ENCODE assay signal across 20 cellular contexts in the genomic region with DNA sequence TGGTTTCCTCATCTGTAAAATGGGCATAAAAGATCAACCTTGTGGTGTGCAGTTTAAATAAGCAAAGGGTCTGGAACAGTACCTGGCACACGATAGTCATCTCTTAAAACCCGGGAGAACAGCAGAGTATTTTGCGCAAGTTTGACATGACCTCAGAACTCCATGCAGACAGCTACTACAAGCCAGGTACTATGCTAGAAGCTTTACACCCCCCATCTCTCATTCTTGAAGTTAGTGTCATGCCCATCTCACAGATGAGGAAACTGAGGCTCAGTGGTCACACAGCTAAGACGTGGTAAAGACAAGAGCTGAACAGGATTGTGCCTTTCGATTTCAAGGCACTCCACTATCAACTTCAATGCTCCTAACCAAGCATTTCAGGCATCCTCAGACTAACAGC.
DNase-seq lines count a peak whose midpoint lies in the region; ATAC-seq, FAIRE-seq and TF ChIP-seq lines count a peak whose summit lies in the region.
"Had no signal": no experiment of that assay in that cellular context is flagged by ENCODE, and none has a peak within 500 bp of the region (broad histone marks: within the 10 kb centered on the region; RNA-seq: fewer than 3 reads in every experiment).

No MANE protein-coding gene starts in this region.

- H3K27ac Mint-ChIP-seq in activated naive CD4-positive, alpha-beta T cell treated with anti-CD3 and anti-CD28 coated beads, Interleukin-2, amount 50 U/mL, for 24 hours, result peak overlapping the region; percentile 63
- peak overlapping the region in 1 of 2 donors; percentile 22 for H3K27ac Mint-ChIP-seq in activated naive CD4-positive, alpha-beta T cell treated with anti-CD3 and anti-CD28 coated beads, Interleukin-2, amount 50 U/mL, for 72 hours
- peak overlapping the region; percentile 22 for H3K27ac Mint-ChIP-seq in activated T-helper 2 cell treated with anti-CD3 and anti-CD28 coated beads, Interferon-gamma antibody, Interleukin-2, Interleukin-4, amounts not matched to agents 10 μg/mL and 5 μg/mL and 100 μg/mL, durations not matched to agents 14 hours and 24 hours and 36 hours
- H3K27ac Mint-ChIP-seq in immature natural killer cell, result peak overlapping the region in 5 of 6 donors; percentile 59 to 79 (median 70)

- H3K36me3 ChIP-seq in tibial artery, result no peaks in the 10 kb centered on the region
- H3K36me3 ChIP-seq: tibial nerve had no signal

- no peaks in the 10 kb centered on the region for H3K9me3 Mint-ChIP-seq in activated naive CD4-positive, alpha-beta T cell treated with anti-CD3 and anti-CD28 coated beads, Interleukin-2, amount 50 U/mL, for 24 hours
- no peaks in the 10 kb centered on the region for H3K9me3 Mint-ChIP-seq in activated naive CD4-positive, alpha-beta T cell treated with anti-CD3 and anti-CD28 coated beads, Interleukin-2, amount 50 U/mL, for 72 hours
- H3K9me3 Mint-ChIP-seq in activated T-helper 2 cell treated with anti-CD3 and anti-CD28 coated beads, Interferon-gamma antibody, Interleukin-2, Interleukin-4, amounts not matched to agents 10 μg/mL and 5 μg/mL and 100 μg/mL, durations not matched to agents 14 hours and 24 hours and 36 hours, result no peaks in the 10 kb centered on the region
- no peaks in the 10 kb centered on the region for H3K9me3 Mint-ChIP-seq in immature natural killer cell
- H3K9me3 Mint-ChIP-seq: CD14-positive monocyte had no signal

- no peak for TF ChIP-seq POLR2A in GM12892 (IDR thresholded peaks at IDR 0.05; ENCODE audit: low read depth, low read length)

- FAIRE-seq in GM12892 (lab: Jason Lieb, UNC), result no peak

- no peak overlapping the region for H3K4me3 Mint-ChIP-seq in activated naive CD4-positive, alpha-beta T cell treated with anti-CD3 and anti-CD28 coated beads, Interleukin-2, amount 50 U/mL, for 24 hours
- no peak overlapping the region for H3K4me3 Mint-ChIP-seq in activated T-helper 2 cell treated with anti-CD3 and anti-CD28 coated beads, Interferon-gamma antibody, Interleukin-2, Interleukin-4, amounts not matched to agents 10 μg/mL and 5 μg/mL and 100 μg/mL, durations not matched to agents 14 hours and 24 hours and 36 hours (ENCODE audit: low read depth)
- no peak overlapping the region for H3K4me3 Mint-ChIP-seq in immature natural killer cell
- H3K4me3 Mint-ChIP-seq: CD14-positive monocyte had no signal

- TF ChIP-seq CTCF in tibial artery (IDR thresholded peaks at IDR 0.05), result no peak

- H3K4me1 ChIP-seq in tibial artery, result peaks cover 0 to 94% (median 48%) of the 10 kb centered on the region in 4 donors

- no peak overlapping the region for H3K4me3 ChIP-seq in tibial artery
- H3K4me3 ChIP-seq: PC-9, smooth muscle cell, tibial nerve had no signal

- intact Hi-C loops in activated T-helper 2 cell treated with anti-CD3 and anti-CD28 coated beads, Interferon-gamma antibody, Interleukin-2, Interleukin-4, amounts not matched to agents 10 μg/mL and 5 μg/mL and 100 μg/mL, durations not matched to agents 14 hours and 24 hours and 36 hours (cut with micrococcal nuclease), result no loop called here
- intact Hi-C loops in tibial artery (cut with DNase I; ENCODE audit: low total_unique reads), result no loop called here

- H3K27ac ChIP-seq in tibial artery, result peak overlapping the region; percentile 40 to 85
- H3K27ac ChIP-seq: HL-60, PC-9 had no signal

- ATAC-seq in activated naive CD4-positive, alpha-beta T cell treated with anti-CD3 and anti-CD28 coated beads, Interleukin-2, amount 50 U/mL, for 72 hours, result no peak
- ATAC-seq in HG02981 (IDR thresholded peaks at IDR 0.05; ENCODE audit: unreplicated experiment), result no peak

- DNase-seq in activated naive CD4-positive, alpha-beta T cell treated with anti-CD3 and anti-CD28 coated beads, Interleukin-2, amount 50 U/mL, for 72 hours (ENCODE audit: low spot score in 2 of 2), result no peak
- DNase-seq in activated T-helper 2 cell treated with anti-CD3 and anti-CD28 coated beads, Interferon-gamma antibody, Interleukin-2, Interleukin-4, amounts not matched to agents 10 μg/mL and 5 μg/mL and 100 μg/mL, durations not matched to agents 14 hours and 24 hours and 36 hours (ENCODE audit: low spot score), result no peak
- DNase-seq in immature natural killer cell (no peak), tibial artery (no peak), GM12892 (ENCODE audit: insufficient read length) (no peak), dedifferentiated amniotic fluid mesenchymal stem cell (ENCODE audit: extremely low spot score) (no peak)
- DNase-seq: activated CD4-positive, alpha-beta T cell treated with anti-CD3 and anti-CD28 coated beads for 4 hours; activated naive CD4-positive, alpha-beta T cell treated with anti-CD3 and anti-CD28 coated beads, Interleukin-2, amount 50 U/mL, for 16 hours; KBM-7; NCI-H69; PC-9; stimulated activated CD4-positive, alpha-beta T cell treated with anti-CD3 and anti-CD28 coated beads, Interleukin-4, amount 100 ng/mL, for 4 hours; stimulated activated CD8-positive, alpha-beta memory T cell treated with anti-CD3 and anti-CD28 coated beads, Interleukin-4, amount 100 ng/mL, for 48 hours; T1000 had no signal

- peaks cover 4% of the 10 kb centered on the region for H3K36me3 Mint-ChIP-seq in activated naive CD4-positive, alpha-beta T cell treated with anti-CD3 and anti-CD28 coated beads, Interleukin-2, amount 50 U/mL, for 24 hours
- H3K36me3 Mint-ChIP-seq in activated naive CD4-positive, alpha-beta T cell treated with anti-CD3 and anti-CD28 coated beads, Interleukin-2, amount 50 U/mL, for 72 hours, result no peaks in the 10 kb centered on the region
- H3K36me3 Mint-ChIP-seq in activated T-helper 2 cell treated with anti-CD3 and anti-CD28 coated beads, Interferon-gamma antibody, Interleukin-2, Interleukin-4, amounts not matched to agents 10 μg/mL and 5 μg/mL and 100 μg/mL, durations not matched to agents 14 hours and 24 hours and 36 hours (ENCODE audit: low read depth), result peaks cover 18% of the 10 kb centered on the region
- H3K36me3 Mint-ChIP-seq in immature natural killer cell, result no peaks in the 10 kb centered on the region

- H3K27me3 Mint-ChIP-seq in activated naive CD4-positive, alpha-beta T cell treated with anti-CD3 and anti-CD28 coated beads, Interleukin-2, amount 50 U/mL, for 24 hours, result no peaks in the 10 kb centered on the region
- no peaks in the 10 kb centered on the region for H3K27me3 Mint-ChIP-seq in activated T-helper 2 cell treated with anti-CD3 and anti-CD28 coated beads, Interferon-gamma antibody, Interleukin-2, Interleukin-4, amounts not matched to agents 10 μg/mL and 5 μg/mL and 100 μg/mL, durations not matched to agents 14 hours and 24 hours and 36 hours (ENCODE audit: low read depth)
- H3K27me3 Mint-ChIP-seq in immature natural killer cell (ENCODE audit: low read depth in 3 of 3), result peaks cover 0 to 4% (median 3%) of the 10 kb centered on the region in 3 donors

- H3K27me3 ChIP-seq in tibial artery, result no peaks in the 10 kb centered on the region
- H3K27me3 ChIP-seq: tibial nerve had no signal

- H3K4me1 Mint-ChIP-seq in activated naive CD4-positive, alpha-beta T cell treated with anti-CD3 and anti-CD28 coated beads, Interleukin-2, amount 50 U/mL, for 24 hours, result peaks cover 93% of the 10 kb centered on the region
- peaks cover 21% of the 10 kb centered on the region for H3K4me1 Mint-ChIP-seq in activated T-helper 2 cell treated with anti-CD3 and anti-CD28 coated beads, Interferon-gamma antibody, Interleukin-2, Interleukin-4, amounts not matched to agents 10 μg/mL and 5 μg/mL and 100 μg/mL, durations not matched to agents 14 hours and 24 hours and 36 hours (ENCODE audit: low read depth)
- H3K4me1 Mint-ChIP-seq in immature natural killer cell, result peaks cover 77 to 86% of the 10 kb centered on the region in 2 donors

- no peaks in the 10 kb centered on the region for H3K9me3 ChIP-seq in tibial artery
- H3K9me3 ChIP-seq: tibial nerve had no signal
